ENCODE assay signal across 24 cellular contexts in genomic region chr5:157038568-157039187, GRCh38. TPM values are rescaled to one million over a fixed set of nuclear protein-coding genes. Genes with fewer than 3 reads are reported as not detected.
A peak's percentile ranks its signal among the peaks of the same experiment; 100 is the strongest.
DNase-seq lines count a peak whose midpoint lies in the region; ATAC-seq and TF ChIP-seq lines count a peak whose summit lies in the region.
"Had no signal": no experiment of that assay in that cellular context is flagged by ENCODE, and none has a peak within 500 bp of the region (broad histone marks: within the 10 kb centered on the region; RNA-seq: fewer than 3 reads in every experiment).

No MANE protein-coding gene starts in this region.

- H3K4me1 ChIP-seq in CD8-positive, alpha-beta T cell (ENCODE audit: insufficient read depth, low read length) = peaks cover 7% of the 10 kb centered on the region
- peaks cover 2% of the 10 kb centered on the region for H3K4me1 ChIP-seq in endodermal cell (ENCODE audit: control insufficient read depth, insufficient read depth, low read length)
- H3K4me1 ChIP-seq in neuronal stem cell (ENCODE audit: control insufficient read depth in 2 of 2, insufficient read depth in 1 of 2, low read depth in 1 of 2, low read length in 2 of 2) = peaks cover 0 to 2% of the 10 kb centered on the region in 2 donors
- H3K4me1 ChIP-seq: ascending aorta, BE2C, colonic mucosa, heart left ventricle, uterus had no signal

- H4K91ac ChIP-seq in neuronal stem cell (ENCODE audit: low read depth, low read length, poor library complexity) = no peak overlapping the region

- no peaks in the 10 kb centered on the region for H3K27me3 Mint-ChIP-seq in CD8-positive, alpha-beta T cell (ENCODE audit: low read depth)
- H3K27me3 Mint-ChIP-seq in endodermal cell (ENCODE audit: insufficient read depth) = no peaks in the 10 kb centered on the region

- H2BK5ac ChIP-seq in neuronal stem cell (ENCODE audit: low read length) = no peak overlapping the region

- no peak overlapping the region for H3K14ac ChIP-seq in neuronal stem cell (ENCODE audit: low read length)

- TF ChIP-seq CTCF in CD8-positive, alpha-beta T cell (IDR thresholded peaks at IDR 0.05) = no peak
- no peak for TF ChIP-seq CTCF in endodermal cell (conservative IDR thresholded peaks at IDR 0.05)

- no peak overlapping the region for H3K4me2 ChIP-seq in neuronal stem cell (ENCODE audit: insufficient read depth, low read length, poor library complexity, severe bottlenecking)

- no peak overlapping the region for H2BK120ac ChIP-seq in neuronal stem cell (ENCODE audit: low read depth, low read length)

- no peaks in the 10 kb centered on the region for H3K36me3 ChIP-seq in CD8-positive, alpha-beta T cell (ENCODE audit: insufficient read depth, low read length)
- H3K36me3 ChIP-seq in endodermal cell (ENCODE audit: control insufficient read depth, insufficient read depth, low read length) (no peaks in the 10 kb centered on the region), neuronal stem cell (replicated peaks in 1 of 2; ENCODE audit: control insufficient read depth in 2 of 2, insufficient read depth in 2 of 2, low read length in 2 of 2) (no peaks in the 10 kb centered on the region)
- H3K36me3 ChIP-seq: ascending aorta, BE2C, colonic mucosa, heart left ventricle, uterus had no signal

- H3K4ac ChIP-seq in neuronal stem cell (ENCODE audit: low read length) = no peak overlapping the region

- ATAC-seq in CD8-positive, alpha-beta T cell = no peak
- ATAC-seq in GM18519 (IDR thresholded peaks at IDR 0.05; ENCODE audit: low FRiP score, unreplicated experiment) (peak; percentile 47), HG03565 (IDR thresholded peaks at IDR 0.05; ENCODE audit: unreplicated experiment) (peak; percentile 64)
- ATAC-seq: heart left ventricle, left cardiac atrium had no signal

- no peak overlapping the region for H2BK12ac ChIP-seq in neuronal stem cell (ENCODE audit: low read length)

- H2AK5ac ChIP-seq in neuronal stem cell (ENCODE audit: low read depth, low read length) = no peak overlapping the region

- no peaks in the 10 kb centered on the region for H3K27me3 ChIP-seq in CD8-positive, alpha-beta T cell (ENCODE audit: insufficient read depth, low read length)
- H3K27me3 ChIP-seq in endodermal cell (ENCODE audit: control insufficient read depth, insufficient read depth, low read length, poor library complexity, severe bottlenecking) (no peaks in the 10 kb centered on the region), neuronal stem cell (ENCODE audit: control insufficient read depth in 3 of 3, insufficient read depth in 3 of 3, low read depth in 1 of 3, low read length in 3 of 3) (no peaks in the 10 kb centered on the region)
- H3K27me3 ChIP-seq: ascending aorta, BE2C, colonic mucosa, heart left ventricle, uterus had no signal

- H3K27ac ChIP-seq in CD8-positive, alpha-beta T cell (ENCODE audit: low read depth, low read length) = no peak overlapping the region
- H3K27ac ChIP-seq in endodermal cell (ENCODE audit: low read depth, low read length) (no peak overlapping the region), neuronal stem cell (replicated peaks; ENCODE audit: low read length) (no peak overlapping the region)
- H3K27ac ChIP-seq: ascending aorta, colonic mucosa, heart left ventricle, skin epidermis, uterus had no signal

- peak overlapping the region; percentile 65 for H3K4me3 Mint-ChIP-seq in CD8-positive, alpha-beta T cell
- H3K4me3 Mint-ChIP-seq in endodermal cell = no peak overlapping the region

- no peaks in the 10 kb centered on the region for H3K9me3 ChIP-seq in CD8-positive, alpha-beta T cell (ENCODE audit: low read length)
- H3K9me3 ChIP-seq in endodermal cell (ENCODE audit: control insufficient read depth, low read length) (no peaks in the 10 kb centered on the region), neuronal stem cell (replicated peaks in 1 of 2; ENCODE audit: control insufficient read depth in 2 of 2, insufficient read depth in 1 of 2, low read depth in 1 of 2, low read length in 2 of 2) (no peaks in the 10 kb centered on the region)
- H3K9me3 ChIP-seq: ascending aorta, BE2C, colonic mucosa, heart left ventricle, uterus had no signal

- WGBS in endodermal cell (ENCODE audit: insufficient coverage in 1 of 2, insufficient read length in 1 of 2), 2 experiments = 90 to 93% methylated on average over 4 to 5 of the region's 5 CpGs
- WGBS in neuronal stem cell (ENCODE audit: extremely low coverage in 2 of 2, insufficient read length in 2 of 2, insufficient replicate concordance in 1 of 2), 2 donors = no CpG with 5 or more reads among the region's 5 CpGs

- no peak overlapping the region for H2BK15ac ChIP-seq in neuronal stem cell (ENCODE audit: low read length)

- H3K36me3 Mint-ChIP-seq in CD8-positive, alpha-beta T cell = peaks cover 45% of the 10 kb centered on the region
- H3K36me3 Mint-ChIP-seq in endodermal cell (ENCODE audit: low read depth) = no peaks in the 10 kb centered on the region

- DNase-seq in CD8-positive, alpha-beta T cell = no peak
- DNase-seq in endodermal cell = no peak
- no peak for DNase-seq in dermis blood vessel endothelial cell
- no peak for DNase-seq in neuronal stem cell (ENCODE audit: low spot score)
- DNase-seq in retina = no peak
- DNase-seq in hypothalamus (lab: John Stamatoyannopoulos, UW) = no peak
- DNase-seq: activated CD4-positive, alpha-beta T cell treated with anti-CD3 and anti-CD28 coated beads for 1 hour; activated effector memory CD4-positive, alpha-beta T cell treated with anti-CD3 and anti-CD28 coated beads, Interleukin-2, amount 50 U/mL, for 16 hours; BE2C; colonic mucosa; DND-41; H7; heart left ventricle; IMR-90; left cardiac atrium; NCI-H1092; stimulated activated naive CD4-positive, alpha-beta T cell; uterus had no signal

- no peak overlapping the region for H3K18ac ChIP-seq in neuronal stem cell (ENCODE audit: low read length)

- no peak overlapping the region for H2AFZ ChIP-seq in neuronal stem cell (ENCODE audit: low read length)

- no peak overlapping the region for H4K8ac ChIP-seq in neuronal stem cell (ENCODE audit: low read depth, low read length)

- POLR2A ChIA-PET in CD8-positive, alpha-beta T cell (lab: Charles Lee) = no interaction called here

- H3K4me3 ChIP-seq in CD8-positive, alpha-beta T cell (ENCODE audit: low read depth, low read length) = no peak overlapping the region
- H3K4me3 ChIP-seq in endodermal cell (ENCODE audit: low read length) = no peak overlapping the region
- no peak overlapping the region for H3K4me3 ChIP-seq in neuronal stem cell (ENCODE audit: low read length in 2 of 2)
- H3K4me3 ChIP-seq: ascending aorta, colonic mucosa, heart left ventricle, skin epidermis, uterus had no signal

- no peak overlapping the region for H3K9ac ChIP-seq in endodermal cell (ENCODE audit: extremely low read depth, low read length, poor library complexity, severe bottlenecking)
- H3K9ac ChIP-seq in neuronal stem cell (ENCODE audit: low read depth, low read length, poor library complexity) = no peak overlapping the region

- no peak overlapping the region for H3K23ac ChIP-seq in neuronal stem cell (ENCODE audit: low read depth, low read length, poor library complexity)

- H3K4me1 Mint-ChIP-seq in CD8-positive, alpha-beta T cell (ENCODE audit: low read depth) = peaks cover 16% of the 10 kb centered on the region
- H3K4me1 Mint-ChIP-seq in endodermal cell = peaks cover 33% of the 10 kb centered on the region

- H3K27ac Mint-ChIP-seq in CD8-positive, alpha-beta T cell = peak overlapping the region; percentile 69
- H3K27ac Mint-ChIP-seq in endodermal cell = peak overlapping the region; percentile 60

- CTCF ChIA-PET in CD8-positive, alpha-beta T cell (lab: Charles Lee) = interaction anchor here (0.7 to 1.0 kb wide), 2 partner anchors 112 to 308 kb away, joined by 3 read pairs; no protein-coding TSS in a partner anchor

- no peaks in the 10 kb centered on the region for H3K79me1 ChIP-seq in neuronal stem cell (ENCODE audit: low read depth, low read length)

- H3K9me3 Mint-ChIP-seq in CD8-positive, alpha-beta T cell = no peaks in the 10 kb centered on the region
- H3K9me3 Mint-ChIP-seq in endodermal cell = no peaks in the 10 kb centered on the region

- intact Hi-C loops in CD8-positive, alpha-beta T cell (cut with DNase I, micrococcal nuclease) = no loop called here

RNA-seq across cellular contexts. Expression of gene HAVCR1, which starts 20.2 kb away (rescaled TPM):
- total RNA-seq in CD8-positive, alpha-beta T cell = 1 to 10 TPM; 2.3 to 2.6 TPM
- total RNA-seq in endodermal cell (under 1 TPM; 0.59 to 0.60 TPM), dermis blood vessel endothelial cell (0.28 and 1.0 TPM in 2 replicates)
- polyA plus RNA-seq in endodermal cell (2013, experiment 1 of 2) = 0.28 TPM
- not detected for polyA plus RNA-seq in endodermal cell (2013, experiment 2 of 2)
- polyA plus RNA-seq in neuronal stem cell (2013, experiment 1 of 2) = 0.07 TPM
- polyA plus RNA-seq in neuronal stem cell (2013, experiment 2 of 2) = 0.12 TPM
- total RNA-seq: ascending aorta, H7, IMR-90, osteocyte had no signal
- polyA plus RNA-seq: esophagus, heart left ventricle, IMR-90 had no signal
